Comparison of ENCODE assay signal across 20 cellular contexts in genomic region chr10:132138133-132138532, GRCh38.
"Had no signal": no experiment of that assay in that cellular context is flagged by ENCODE, and none has a peak within 500 bp of the region (broad histone marks: within the 10 kb centered on the region; RNA-seq: fewer than 3 reads in every experiment).

No MANE protein-coding gene starts in this region.

- H3K4me1 Mint-ChIP-seq: activated naive CD8-positive, alpha-beta T cell treated with anti-CD3 and anti-CD28 coated beads, Interleukin-2, amount 10 ng/mL, durations not matched to agents 7 days and 5 days had no signal

- H3K27ac ChIP-seq: epithelial cell of prostate, gastroesophageal sphincter, lower lobe of right lung, neutrophil, ovary, psoas muscle had no signal

- H3K36me3 ChIP-seq: lower lobe of right lung, neutrophil, ovary had no signal

- H3K4me3 ChIP-seq: gastroesophageal sphincter, lower lobe of right lung, ovary, psoas muscle had no signal

- H3K27ac Mint-ChIP-seq: activated naive CD4-positive, alpha-beta T cell treated with anti-CD3 and anti-CD28 coated beads for 36 hours; activated naive CD8-positive, alpha-beta T cell treated with anti-CD3 and anti-CD28 coated beads, Interleukin-2, amount 10 ng/mL, durations not matched to agents 7 days and 5 days; activated T-helper 2 cell treated with anti-CD3 and anti-CD28 coated beads, Interferon-gamma antibody, Interleukin-2, Interleukin-4, amounts not matched to agents 10 μg/mL and 5 μg/mL and 100 μg/mL, durations not matched to agents 14 hours and 24 hours and 36 hours; naive thymus-derived CD4-positive, alpha-beta T cell; type B pancreatic cell had no signal

- H3K4me1 ChIP-seq: lower lobe of right lung, psoas muscle had no signal

- H3K9me3 ChIP-seq: gastroesophageal sphincter, lower lobe of right lung, neutrophil, ovary, psoas muscle had no signal

- H3K9me3 Mint-ChIP-seq: activated naive CD4-positive, alpha-beta T cell treated with anti-CD3 and anti-CD28 coated beads for 36 hours; activated naive CD8-positive, alpha-beta T cell treated with anti-CD3 and anti-CD28 coated beads, Interleukin-2, amount 10 ng/mL, durations not matched to agents 7 days and 5 days; activated T-cell treated with anti-CD3 and anti-CD28 coated beads, Interleukin-2, amount 50 U/mL, for 4 hours; activated T-helper 2 cell treated with anti-CD3 and anti-CD28 coated beads, Interferon-gamma antibody, Interleukin-2, Interleukin-4, amounts not matched to agents 10 μg/mL and 5 μg/mL and 100 μg/mL, durations not matched to agents 14 hours and 24 hours and 36 hours; naive thymus-derived CD4-positive, alpha-beta T cell; type B pancreatic cell had no signal

- H3K4me3 Mint-ChIP-seq: activated naive CD4-positive, alpha-beta T cell treated with anti-CD3 and anti-CD28 coated beads for 36 hours; activated naive CD8-positive, alpha-beta T cell treated with anti-CD3 and anti-CD28 coated beads, Interleukin-2, amount 10 ng/mL, durations not matched to agents 7 days and 5 days; activated T-cell treated with anti-CD3 and anti-CD28 coated beads, Interleukin-2, amount 50 U/mL, for 4 hours; naive thymus-derived CD4-positive, alpha-beta T cell; type B pancreatic cell had no signal

- ATAC-seq: activated T-cell treated with anti-CD3 and anti-CD28 coated beads, Interleukin-2, amount 50 U/mL, for 4 hours; gastroesophageal sphincter; lower lobe of right lung; naive thymus-derived CD4-positive, alpha-beta T cell; psoas muscle; right cardiac atrium had no signal

- DNase-seq: activated CD4-positive, alpha-beta T cell treated with anti-CD3 and anti-CD28 coated beads, Interleukin-2, amount 50 U/mL, for 4 hours; activated CD8-positive, alpha-beta memory T cell treated with anti-CD3 and anti-CD28 coated beads, Interleukin-2, amount 50 U/mL, for 48 hours; activated naive CD4-positive, alpha-beta T cell treated with anti-CD3 and anti-CD28 coated beads for 36 hours; activated naive CD8-positive, alpha-beta T cell treated with anti-CD3 and anti-CD28 coated beads, Interleukin-2, amount 10 ng/mL, durations not matched to agents 7 days and 5 days; activated T-cell treated with anti-CD3 and anti-CD28 coated beads, Interleukin-2, amount 50 U/mL, for 4 hours; amniotic stem cell; hypothalamus; mesendoderm; naive thymus-derived CD4-positive, alpha-beta T cell; psoas muscle; stimulated activated CD4-positive, alpha-beta T cell treated with anti-CD3 and anti-CD28 coated beads, Interleukin-12 subunit alpha, Interleukin-12 subunit beta, amount 100 ng/mL, for 4 hours; T-helper 9 cell had no signal

- H3K27me3 ChIP-seq: ovary had no signal

- H3K36me3 Mint-ChIP-seq: activated naive CD8-positive, alpha-beta T cell treated with anti-CD3 and anti-CD28 coated beads, Interleukin-2, amount 10 ng/mL, durations not matched to agents 7 days and 5 days; naive thymus-derived CD4-positive, alpha-beta T cell; type B pancreatic cell had no signal
